ENCODE assay signal across 26 cellular contexts in genomic region chr22:38966379-38966700, GRCh38. TPM values are rescaled to one million over a fixed set of nuclear protein-coding genes. Genes with fewer than 3 reads are reported as not detected.
A peak's percentile ranks its signal among the peaks of the same experiment; 100 is the strongest.
DNase-seq lines count a peak whose midpoint lies in the region; FAIRE-seq and TF ChIP-seq lines count a peak whose summit lies in the region.
"Had no signal": no experiment of that assay in that cellular context is flagged by ENCODE, and none has a peak within 500 bp of the region (broad histone marks: within the 10 kb centered on the region; RNA-seq: fewer than 3 reads in every experiment).

No MANE protein-coding gene starts in this region.

- H3K36me3 Mint-ChIP-seq in activated CD4-positive, alpha-beta T cell treated with anti-CD3 and anti-CD28 coated beads, Interleukin-2, amount 10 ng/mL, durations not matched to agents 7 days and 5 days (ENCODE audit: low read depth) = no peaks in the 10 kb centered on the region
- H3K36me3 Mint-ChIP-seq: CD4-positive, alpha-beta memory T cell had no signal

- H3K18ac ChIP-seq in H1 (ENCODE audit: extremely low read depth, low read length) = no peak overlapping the region; the same call in 1 of the 2 replicates
- H3K18ac ChIP-seq in neuronal stem cell (ENCODE audit: low read length) = peak overlapping the region; percentile 85

- H2BK120ac ChIP-seq in H1 (replicated peaks; ENCODE audit: low read depth, low read length) (no peak overlapping the region), neuronal stem cell (ENCODE audit: low read depth, low read length) (no peak overlapping the region)

- no peak overlapping the region for H3K14ac ChIP-seq in H1 (ENCODE audit: insufficient read length)
- H3K14ac ChIP-seq in neuronal stem cell (ENCODE audit: low read length) = peak overlapping the region; percentile 71

- H3K36me3 ChIP-seq in BLaER1 (no peaks in the 10 kb centered on the region), H7 (replicated peaks; ENCODE audit: control insufficient read depth, insufficient read depth, low read length) (no peaks in the 10 kb centered on the region), H1 (ENCODE audit: control insufficient read depth in 2 of 4, insufficient read depth in 4 of 4, low read length in 3 of 4) (no peaks in the 10 kb centered on the region), neuronal stem cell (replicated peaks in 1 of 2; ENCODE audit: control insufficient read depth in 2 of 2, insufficient read depth in 2 of 2, low read length in 2 of 2) (no peaks in the 10 kb centered on the region)

- no peaks in the 10 kb centered on the region for H3K27me3 ChIP-seq in BLaER1
- no peaks in the 10 kb centered on the region for H3K27me3 ChIP-seq in H7 (ENCODE audit: control insufficient read depth, insufficient read depth, low read length)
- H3K27me3 ChIP-seq in H1 (replicated peaks in 1 of 4; ENCODE audit: control insufficient read depth in 3 of 4, extremely low read depth in 1 of 4, insufficient read depth in 3 of 4, low read length in 3 of 4) = no peaks in the 10 kb centered on the region
- H3K27me3 ChIP-seq in neuronal stem cell (ENCODE audit: control insufficient read depth in 3 of 3, insufficient read depth in 3 of 3, low read depth in 1 of 3, low read length in 3 of 3) = peaks cover 0 to 58% (median 0%) of the 10 kb centered on the region in 3 experiments

- H3K56ac ChIP-seq in H1 (replicated peaks; ENCODE audit: insufficient read length, low read depth, low read length) = no peak overlapping the region

- DNase-seq in H7 (peak; percentile 50), H1 (ENCODE audit: low read depth in 1 of 2, low spot score in 2 of 2) (no peak), neuronal stem cell (ENCODE audit: low spot score) (no peak), NCI-H2081 treated with DMSO at 0.1 percent for 48 hours (lab: John Stamatoyannopoulos, UW) (no peak), HuH-7 (ENCODE audit: low spot score) (no peak), AG08395 (ENCODE audit: low spot score) (no peak)
- no peak for DNase-seq in activated CD4-positive, alpha-beta T cell treated with anti-CD3 and anti-CD28 coated beads, Interleukin-2, amount 10 ng/mL, durations not matched to agents 7 days and 5 days
- DNase-seq: 8988T; CD4-positive, alpha-beta memory T cell; DMS153; DMS79; GDM1; GM23248; HFFc6; IMR-90; KG1 had no signal

- H2BK5ac ChIP-seq in H1 (ENCODE audit: low read depth, low read length) (no peak overlapping the region), neuronal stem cell (ENCODE audit: low read length) (no peak overlapping the region)

- H3K27ac ChIP-seq in BLaER1 (no peak overlapping the region; the same call in 1 of the 2 replicates), H1 (ENCODE audit: low read depth, low read length) (no peak overlapping the region), neuronal stem cell (replicated peaks; ENCODE audit: low read length) (no peak overlapping the region)
- H3K27ac ChIP-seq: C4-2B, GM23248, HL-60 had no signal

- POLR2A ChIA-PET in H1 (lab: Charles Lee; ENCODE audit: partially characterized antibody) = interaction anchor here (0.7 kb wide), 1 partner anchor 10 kb away, joined by 3 read pairs; no protein-coding TSS in a partner anchor
- POLR2A ChIA-PET in activated CD4-positive, alpha-beta T cell treated with anti-CD3 and anti-CD28 coated beads, Interleukin-2, amount 10 ng/mL, durations not matched to agents 7 days and 5 days (lab: Charles Lee) = no interaction called here

- H2BK15ac ChIP-seq in H1 (ENCODE audit: low read length) = no peak overlapping the region
- peak overlapping the region; percentile 74 for H2BK15ac ChIP-seq in neuronal stem cell (ENCODE audit: low read length)

- WGBS in H1 (ENCODE audit: extremely low coverage in 1 of 2, insufficient coverage in 1 of 2, insufficient read length in 1 of 2, insufficient replicate concordance in 2 of 2, low coverage in 1 of 2, low lambda C conversion rate in 2 of 2, missing lambda C conversion rate in 1 of 2), 2 experiments = 82% methylated on average over 5 of the region's 5 CpGs; no CpG with 5 or more reads in 1 of the 2 experiments
- no CpG with 5 or more reads among the region's 5 CpGs for whole genome bisulfite sequencing in neuronal stem cell (ENCODE audit: extremely low coverage in 2 of 2, insufficient read length in 2 of 2, insufficient replicate concordance in 1 of 2), 2 donors

- no peak for TF ChIP-seq EP300 in H1 (IDR thresholded peaks at IDR 0.05; ENCODE audit: borderline replicate concordance in 1 of 2, low read depth in 2 of 2, low read length in 2 of 2)

- no peaks in the 10 kb centered on the region for H3K79me1 ChIP-seq in H1 (ENCODE audit: low read depth, low read length)
- H3K79me1 ChIP-seq in neuronal stem cell (ENCODE audit: low read depth, low read length) = peaks cover 2% of the 10 kb centered on the region

- H2AFZ ChIP-seq in H1 (ENCODE audit: low read length) (peak overlapping the region; percentile 23; the same call in 1 of the 2 replicates), neuronal stem cell (ENCODE audit: low read length) (no peak overlapping the region)
- H2AFZ ChIP-seq: GM23248 had no signal

- no peak overlapping the region for H3K23ac ChIP-seq in H1 (ENCODE audit: insufficient read length)
- H3K23ac ChIP-seq in neuronal stem cell (ENCODE audit: low read depth, low read length, poor library complexity) = no peak overlapping the region

- no peaks in the 10 kb centered on the region for H3K79me2 ChIP-seq in H1 (ENCODE audit: control insufficient read depth in 1 of 2, insufficient read depth in 2 of 2, low read length in 2 of 2)

- H4K20me1 ChIP-seq in BLaER1 (no peaks in the 10 kb centered on the region), H1 (replicated peaks in 1 of 2; ENCODE audit: control insufficient read depth in 1 of 2, insufficient read depth in 2 of 2, low read length in 2 of 2) (no peaks in the 10 kb centered on the region)

- TF ChIP-seq RAD21 in H1 (IDR thresholded peaks at IDR 0.05 in 1 of 2, conservative IDR thresholded peaks at IDR 0.05 in 1 of 2; ENCODE audit: low read depth in 2 of 2, low read length in 2 of 2) = no peak

- H3K4me3 ChIP-seq in BLaER1 (no peak overlapping the region), H7 (ENCODE audit: insufficient read depth, low read depth, low read length) (no peak overlapping the region), H1 (ENCODE audit: extremely low read depth in 1 of 4, insufficient read depth in 2 of 4, low read depth in 3 of 4, low read length in 4 of 4) (no peak overlapping the region), neuronal stem cell (ENCODE audit: low read length in 2 of 2) (peak overlapping the region in 1 of 2 donors; percentile 4)
- H3K4me3 ChIP-seq: GM23248 had no signal

- peaks cover 8% of the 10 kb centered on the region for H3K4me1 Mint-ChIP-seq in activated CD4-positive, alpha-beta T cell treated with anti-CD3 and anti-CD28 coated beads, Interleukin-2, amount 10 ng/mL, durations not matched to agents 7 days and 5 days

- CTCF ChIA-PET in H1 (lab: Charles Lee; ENCODE audit: partially characterized antibody) = interaction anchor here (0.8 to 1.5 kb wide), 7 partner anchors 9 to 197 kb away, joined by 3 to 4 read pairs (median 3); partner anchors contain the start of gene APOBEC3D
- CTCF ChIA-PET in activated CD4-positive, alpha-beta T cell treated with anti-CD3 and anti-CD28 coated beads, Interleukin-2, amount 10 ng/mL, durations not matched to agents 7 days and 5 days (lab: Charles Lee) = no interaction called here

- H3K4me2 ChIP-seq in BLaER1 = peak overlapping the region; percentile 70
- no peak overlapping the region for H3K4me2 ChIP-seq in H1 (ENCODE audit: insufficient read depth in 1 of 2, low read depth in 2 of 2, low read length in 2 of 2)
- H3K4me2 ChIP-seq in neuronal stem cell (ENCODE audit: insufficient read depth, low read length, poor library complexity, severe bottlenecking) = no peak overlapping the region

- H3K27me3 Mint-ChIP-seq in activated CD4-positive, alpha-beta T cell treated with anti-CD3 and anti-CD28 coated beads, Interleukin-2, amount 10 ng/mL, durations not matched to agents 7 days and 5 days = peaks cover 14% of the 10 kb centered on the region

- no peaks in the 10 kb centered on the region for H3K9me3 Mint-ChIP-seq in activated CD4-positive, alpha-beta T cell treated with anti-CD3 and anti-CD28 coated beads, Interleukin-2, amount 10 ng/mL, durations not matched to agents 7 days and 5 days
- H3K9me3 Mint-ChIP-seq: HFFc6 had no signal

- H3K9me3 ChIP-seq in BLaER1 (no peaks in the 10 kb centered on the region), H1 (ENCODE audit: insufficient read depth in 2 of 2, low read depth in 1 of 2, low read length in 1 of 2) (no peaks in the 10 kb centered on the region), neuronal stem cell (replicated peaks in 1 of 2; ENCODE audit: control insufficient read depth in 2 of 2, insufficient read depth in 1 of 2, low read depth in 1 of 2, low read length in 2 of 2) (no peaks in the 10 kb centered on the region)

- H3K4ac ChIP-seq in H1 (replicated peaks; ENCODE audit: insufficient read length, low read depth, low read length) (no peak overlapping the region), neuronal stem cell (ENCODE audit: low read length) (no peak overlapping the region)

- TF ChIP-seq CTCF in H1 (IDR thresholded peaks at IDR 0.05; ENCODE audit: control extremely low read depth in 1 of 3, insufficient read depth in 1 of 3, low read depth in 1 of 3, low read length in 3 of 3) = no peak

- no peaks in the 10 kb centered on the region for H3K23me2 ChIP-seq in H1 (ENCODE audit: low read depth, low read length)

- H4K8ac ChIP-seq in H1 (ENCODE audit: extremely low read depth, insufficient read depth, low read length) (no peak overlapping the region), neuronal stem cell (ENCODE audit: low read depth, low read length) (peak overlapping the region; percentile 82)

- H2BK12ac ChIP-seq in H1 (ENCODE audit: low read depth, low read length) = peak overlapping the region; percentile 50; the same call in 1 of the 2 replicates
- no peak overlapping the region for H2BK12ac ChIP-seq in neuronal stem cell (ENCODE audit: low read length)

- peak overlapping the region; percentile 56; the same call in 1 of the 2 replicates for H2AK5ac ChIP-seq in H1 (ENCODE audit: low read depth, low read length)
- peak overlapping the region; percentile 24 for H2AK5ac ChIP-seq in neuronal stem cell (ENCODE audit: low read depth, low read length)

- H4K91ac ChIP-seq in H1 (replicated peaks; ENCODE audit: insufficient read length, low read length) (peak overlapping the region; percentile 65), neuronal stem cell (ENCODE audit: low read depth, low read length, poor library complexity) (no peak overlapping the region)

- peaks cover 57% of the 10 kb centered on the region for H3K4me1 ChIP-seq in BLaER1
- peaks cover 0 to 10% (median 3%) of the 10 kb centered on the region in 4 experiments; a peak in 5 of 7 replicates for H3K4me1 ChIP-seq in H1 (replicated peaks in 1 of 4; ENCODE audit: control insufficient read depth in 3 of 4, insufficient read depth in 4 of 4, low read length in 3 of 4)
- peaks cover 0 to 10% of the 10 kb centered on the region in 2 donors for H3K4me1 ChIP-seq in neuronal stem cell (ENCODE audit: control insufficient read depth in 2 of 2, insufficient read depth in 1 of 2, low read depth in 1 of 2, low read length in 2 of 2)

- H3K4me3 Mint-ChIP-seq in activated CD4-positive, alpha-beta T cell treated with anti-CD3 and anti-CD28 coated beads, Interleukin-2, amount 10 ng/mL, durations not matched to agents 7 days and 5 days = no peak overlapping the region
- H3K4me3 Mint-ChIP-seq: B cell; CD4-positive, alpha-beta memory T cell; HFFc6 had no signal

- H3K9ac ChIP-seq in BLaER1 = no peak overlapping the region
- no peak overlapping the region for H3K9ac ChIP-seq in H1 (replicated peaks in 1 of 4; ENCODE audit: extremely low read depth in 1 of 4, low read depth in 3 of 4, low read length in 3 of 4)
- no peak overlapping the region for H3K9ac ChIP-seq in neuronal stem cell (ENCODE audit: low read depth, low read length, poor library complexity)
- H3K9ac ChIP-seq: GM23248 had no signal

- H2BK20ac ChIP-seq in H1 (ENCODE audit: low read length) = no peak overlapping the region

- no peak for TF ChIP-seq POLR2A in H1 (IDR thresholded peaks at IDR 0.05; ENCODE audit: control extremely low read depth in 1 of 2, low read depth in 2 of 2, low read length in 2 of 2)

- FAIRE-seq in H1 (lab: Jason Lieb, UNC) = no peak
- FAIRE-seq: GM12892, H54 had no signal

- H4K5ac ChIP-seq in H1 (ENCODE audit: insufficient read length, low read depth, low read length) = no peak overlapping the region

- H3K27ac Mint-ChIP-seq in activated CD4-positive, alpha-beta T cell treated with anti-CD3 and anti-CD28 coated beads, Interleukin-2, amount 10 ng/mL, durations not matched to agents 7 days and 5 days = no peak overlapping the region
- H3K27ac Mint-ChIP-seq: B cell; CD4-positive, alpha-beta memory T cell; HFFc6 had no signal

RNA-seq across cellular contexts. Expression of gene APOBEC3A, which starts 8.9 kb away (rescaled TPM):
- total RNA-seq in H7 (2014; rRNA removed; shearing (Covaris generic)) = not detected in 2 replicates
- total RNA-seq in H1 (2021; fragmentation: NEBNext Ultra II Directional; extraction: Animal tissue kit (Norgen Biotek cat#: 25700)) = not detected in 2 replicates
- not detected in 2 replicates for polyA plus RNA-seq in H1 (2011; rRNA removed)
- polyA plus RNA-seq in H1 (2011; cell fraction: cytosol; rRNA removed) = not detected
- polyA plus RNA-seq in H1 (2011; cell fraction: nucleus; rRNA removed) = not detected
- not detected in 4 replicates for polyA plus RNA-seq in H1 (2012, experiment 1 of 2)
- not detected for polyA plus RNA-seq in H1 (2012, experiment 2 of 2)
- 0.04 TPM for polyA plus RNA-seq in H1 (2013, experiment 1 of 2)
- polyA plus RNA-seq in H1 (2013, experiment 2 of 2) = not detected
- polyA minus RNA-seq in H1 (2011; rRNA and poly(A)+ RNA removed) = not detected in 2 replicates
- polyA minus RNA-seq in H1 (2011; cell fraction: cytosol; rRNA and poly(A)+ RNA removed) = not detected
- not detected for polyA minus RNA-seq in H1 (2011; cell fraction: nucleus; rRNA and poly(A)+ RNA removed)
- not detected for polyA plus RNA-seq in neuronal stem cell (2013, experiment 1 of 2)
- not detected for polyA plus RNA-seq in neuronal stem cell (2013, experiment 2 of 2)
- total RNA-seq in activated CD4-positive, alpha-beta T cell treated with anti-CD3 and anti-CD28 coated beads, Interleukin-2, amount 10 ng/mL, durations not matched to agents 7 days and 5 days = not detected
- total RNA-seq: A673; B cell; CD4-positive, alpha-beta memory T cell; Daoy; GM23248; HFFc6; HT1080; IMR-90 had no signal
- polyA plus RNA-seq: AG04450; CD4-positive, alpha-beta memory T cell; GM23248; IMR-90 had no signal

RNA-seq across cellular contexts. Expression of gene APOBEC3B, which starts 15.8 kb away (rescaled TPM):
- 4.4 and 6.5 TPM in 2 replicates for total RNA-seq in H7 (2014; rRNA removed; shearing (Covaris generic))
- 14.2 and 16.3 TPM in 2 replicates for total RNA-seq in H1 (2021; fragmentation: NEBNext Ultra II Directional; extraction: Animal tissue kit (Norgen Biotek cat#: 25700))
- 43.3 and 74.9 TPM in 2 replicates for polyA plus RNA-seq in H1 (2011; rRNA removed)
- 40.4 TPM for polyA plus RNA-seq in H1 (2011; cell fraction: cytosol; rRNA removed)
- polyA plus RNA-seq in H1 (2011; cell fraction: nucleus; rRNA removed) = 33.2 TPM
- polyA plus RNA-seq in H1 (2012, experiment 1 of 2) = 32.7 to 53.6 TPM (median 44.2 TPM) in 4 replicates
- polyA plus RNA-seq in H1 (2012, experiment 2 of 2) = 38.3 TPM
- polyA plus RNA-seq in H1 (2013, experiment 1 of 2) = 10.0 TPM
- 10.3 TPM for polyA plus RNA-seq in H1 (2013, experiment 2 of 2)
- 28.2 and 43.0 TPM in 2 replicates for polyA minus RNA-seq in H1 (2011; rRNA and poly(A)+ RNA removed)
- polyA minus RNA-seq in H1 (2011; cell fraction: cytosol; rRNA and poly(A)+ RNA removed) = 13.7 TPM
- 8.5 TPM for polyA minus RNA-seq in H1 (2011; cell fraction: nucleus; rRNA and poly(A)+ RNA removed)
- 2.9 TPM for polyA plus RNA-seq in neuronal stem cell (2013, experiment 1 of 2)
- polyA plus RNA-seq in neuronal stem cell (2013, experiment 2 of 2) = 2.8 TPM
- 1 to 10 TPM; 8.7 to 8.8 TPM for total RNA-seq in activated CD4-positive, alpha-beta T cell treated with anti-CD3 and anti-CD28 coated beads, Interleukin-2, amount 10 ng/mL, durations not matched to agents 7 days and 5 days

RNA-seq across cellular contexts. Expression of gene APOBEC3C, which starts 47.7 kb away (rescaled TPM):
- total RNA-seq in H7 (2014; rRNA removed; shearing (Covaris generic)) = 1.5 and 2.0 TPM in 2 replicates
- total RNA-seq in H1 (2021; fragmentation: NEBNext Ultra II Directional; extraction: Animal tissue kit (Norgen Biotek cat#: 25700)) = 23.3 and 23.7 TPM in 2 replicates
- 20.3 and 22.8 TPM in 2 replicates for polyA plus RNA-seq in H1 (2011; rRNA removed)
- polyA plus RNA-seq in H1 (2011; cell fraction: cytosol; rRNA removed) = 13.0 TPM
- polyA plus RNA-seq in H1 (2011; cell fraction: nucleus; rRNA removed) = 11.5 TPM
- 24.1 to 37.8 TPM (median 30.0 TPM) in 4 replicates for polyA plus RNA-seq in H1 (2012, experiment 1 of 2)
- 34.1 TPM for polyA plus RNA-seq in H1 (2012, experiment 2 of 2)
- polyA plus RNA-seq in H1 (2013, experiment 1 of 2) = 41.5 TPM
- polyA plus RNA-seq in H1 (2013, experiment 2 of 2) = 38.6 TPM
- polyA minus RNA-seq in H1 (2011; rRNA and poly(A)+ RNA removed) = 9.3 and 11.0 TPM in 2 replicates
- polyA minus RNA-seq in H1 (2011; cell fraction: cytosol; rRNA and poly(A)+ RNA removed) = 8.7 TPM
- polyA minus RNA-seq in H1 (2011; cell fraction: nucleus; rRNA and poly(A)+ RNA removed) = 6.3 TPM
- 18.7 TPM for polyA plus RNA-seq in neuronal stem cell (2013, experiment 1 of 2)
- 20.6 TPM for polyA plus RNA-seq in neuronal stem cell (2013, experiment 2 of 2)
- 100 to 1,000 TPM; 111 to 144 TPM for total RNA-seq in activated CD4-positive, alpha-beta T cell treated with anti-CD3 and anti-CD28 coated beads, Interleukin-2, amount 10 ng/mL, durations not matched to agents 7 days and 5 days

RNA-seq across cellular contexts. Expression of gene APOBEC3D, which starts 54.6 kb away (rescaled TPM):
- total RNA-seq in H7 (2014; rRNA removed; shearing (Covaris generic)) = 2.7 and 3.9 TPM in 2 replicates
- total RNA-seq in H1 (2021; fragmentation: NEBNext Ultra II Directional; extraction: Animal tissue kit (Norgen Biotek cat#: 25700)) = 5.5 and 7.2 TPM in 2 replicates
- polyA plus RNA-seq in H1 (2011; rRNA removed) = 2.2 and 4.3 TPM in 2 replicates
- 2.7 TPM for polyA plus RNA-seq in H1 (2011; cell fraction: cytosol; rRNA removed)
- polyA plus RNA-seq in H1 (2011; cell fraction: nucleus; rRNA removed) = 5.2 TPM
- 5.2 to 9.9 TPM (median 8.0 TPM) in 4 replicates for polyA plus RNA-seq in H1 (2012, experiment 1 of 2)
- 3.9 TPM for polyA plus RNA-seq in H1 (2012, experiment 2 of 2)
- 3.9 TPM for polyA plus RNA-seq in H1 (2013, experiment 1 of 2)
- polyA plus RNA-seq in H1 (2013, experiment 2 of 2) = 4.6 TPM
- 7.2 and 9.4 TPM in 2 replicates for polyA minus RNA-seq in H1 (2011; rRNA and poly(A)+ RNA removed)
- polyA minus RNA-seq in H1 (2011; cell fraction: cytosol; rRNA and poly(A)+ RNA removed) = 2.7 TPM
- 3.5 TPM for polyA minus RNA-seq in H1 (2011; cell fraction: nucleus; rRNA and poly(A)+ RNA removed)
- 1.2 TPM for polyA plus RNA-seq in neuronal stem cell (2013, experiment 1 of 2)
- 1.2 TPM for polyA plus RNA-seq in neuronal stem cell (2013, experiment 2 of 2)
- 10 to 100 TPM; 34.7 to 39.7 TPM for total RNA-seq in activated CD4-positive, alpha-beta T cell treated with anti-CD3 and anti-CD28 coated beads, Interleukin-2, amount 10 ng/mL, durations not matched to agents 7 days and 5 days
- total RNA-seq: HT1080 had no signal
